ENCODE assay signal across 16 cellular contexts in genomic region chr18:59839931-59840685, GRCh38. TPM values are rescaled to one million over a fixed set of nuclear protein-coding genes. Genes with fewer than 3 reads are reported as not detected.
DNase-seq lines count a peak whose midpoint lies in the region; FAIRE-seq and TF ChIP-seq lines count a peak whose summit lies in the region.
"Had no signal": no experiment of that assay in that cellular context is flagged by ENCODE, and none has a peak within 500 bp of the region (broad histone marks: within the 10 kb centered on the region; RNA-seq: fewer than 3 reads in every experiment).

No MANE protein-coding gene starts in this region.

- H3K36me3 ChIP-seq in KMS-11 (ENCODE audit: insufficient read depth) (no peaks in the 10 kb centered on the region), mammary epithelial cell (ENCODE audit: insufficient read depth, low read length) (no peaks in the 10 kb centered on the region), tibial nerve (no peaks in the 10 kb centered on the region)
- H3K36me3 ChIP-seq: BLaER1 treated with 17β-estradiol and CSF1 and Interleukin-3, amounts not matched to agents 10 nM and 100 nM; gastroesophageal sphincter had no signal

- CTCF ChIA-PET in mammary epithelial cell (lab: Charles Lee; ENCODE audit: low non-redundant PET) = interaction anchor here (0.5 to 0.7 kb wide), 3 partner anchors 21 to 342 kb away, joined by 3 to 6 read pairs (median 6); no protein-coding TSS in a partner anchor

- H3K79me2 ChIP-seq in KMS-11 (ENCODE audit: insufficient read depth, low read depth) (no peaks in the 10 kb centered on the region), mammary epithelial cell (ENCODE audit: insufficient read depth, low read length) (no peaks in the 10 kb centered on the region)

- TF ChIP-seq EP300 in tibial nerve (IDR thresholded peaks at IDR 0.05) = no peak

- peaks cover 13% of the 10 kb centered on the region for H3K4me1 ChIP-seq in KMS-11 (ENCODE audit: low read depth, poor library complexity, severe bottlenecking)
- H3K4me1 ChIP-seq in mammary epithelial cell (ENCODE audit: insufficient read depth, low read length) = peaks cover 8% of the 10 kb centered on the region
- H3K4me1 ChIP-seq in tibial nerve = no peaks in the 10 kb centered on the region
- H3K4me1 ChIP-seq: gastroesophageal sphincter, testis had no signal

- dilution Hi-C loops in mammary epithelial cell (cut with HindIII; ENCODE audit: low sequenced_read_pairs) = no loop called here

- H3K9ac ChIP-seq in KMS-11 = no peak overlapping the region
- H3K9ac ChIP-seq in mammary epithelial cell (ENCODE audit: insufficient read depth, low read length) = no peak overlapping the region
- H3K9ac ChIP-seq: BLaER1 treated with 17β-estradiol and CSF1 and Interleukin-3, amounts not matched to agents 10 nM and 100 nM had no signal

- BruUV-seq in mammary epithelial cell (replicated peaks; lab: Mats Ljungman, UMichigan) = no TSS peak

- H4K20me1 ChIP-seq in KMS-11 (ENCODE audit: insufficient read depth) (no peaks in the 10 kb centered on the region), mammary epithelial cell (ENCODE audit: insufficient read depth, low read length) (no peaks in the 10 kb centered on the region)
- H4K20me1 ChIP-seq: BLaER1 treated with 17β-estradiol and CSF1 and Interleukin-3, amounts not matched to agents 10 nM and 100 nM had no signal

- no peaks in the 10 kb centered on the region for H3K9me3 ChIP-seq in mammary epithelial cell (replicated peaks; ENCODE audit: insufficient read depth, low read length)
- H3K9me3 ChIP-seq in tibial nerve = no peaks in the 10 kb centered on the region
- H3K9me3 ChIP-seq: BLaER1 treated with 17β-estradiol and CSF1 and Interleukin-3, amounts not matched to agents 10 nM and 100 nM; gastroesophageal sphincter; mucosa of descending colon; testis had no signal

- no peak overlapping the region for H3K4me2 ChIP-seq in KMS-11
- H3K4me2 ChIP-seq in mammary epithelial cell (ENCODE audit: insufficient read depth, low read depth, low read length) = no peak overlapping the region
- H3K4me2 ChIP-seq: BLaER1 treated with 17β-estradiol and CSF1 and Interleukin-3, amounts not matched to agents 10 nM and 100 nM had no signal

- 94% methylated on average over 4 of the region's 5 CpGs for WGBS in mammary epithelial cell (ENCODE audit: low coverage, missing lambda C conversion rate)
- 65 to 67% methylated on average over 5 of the region's 5 CpGs for WGBS in tibial nerve, 2 donors

- intact Hi-C loops in mammary epithelial cell (cut with micrococcal nuclease) = loop anchor here (5.0 kb wide), 1 partner anchor 127 kb away; no protein-coding TSS in a partner anchor

- FAIRE-seq in D721Med (lab: Jason Lieb, UNC) = peak; percentile 96
- FAIRE-seq: TTC549 had no signal

- no peak overlapping the region for H2AFZ ChIP-seq in KMS-11 (ENCODE audit: low read depth)
- H2AFZ ChIP-seq in mammary epithelial cell (ENCODE audit: low read depth, low read length) = peak overlapping the region; percentile 39

- TF ChIP-seq POLR2A in tibial nerve (IDR thresholded peaks at IDR 0.05) = no peak

- H3K4me3 ChIP-seq in KMS-11 (IDR thresholded peaks at IDR 0.05; ENCODE audit: insufficient read depth, low read depth, low read length) (no peak overlapping the region), mammary epithelial cell (replicated peaks in 1 of 3; ENCODE audit: insufficient read depth in 1 of 3, low read depth in 2 of 3, low read length in 3 of 3) (no peak overlapping the region), tibial nerve (no peak overlapping the region)
- H3K4me3 ChIP-seq: BLaER1 treated with 17β-estradiol and CSF1 and Interleukin-3, amounts not matched to agents 10 nM and 100 nM; gastroesophageal sphincter; mucosa of descending colon; SK-N-MC; testis had no signal

- TF ChIP-seq CTCF in D721Med (IDR thresholded peaks at IDR 0.05; ENCODE audit: insufficient read depth, missing control alignments) (no peak), KMS-11 (conservative IDR thresholded peaks at IDR 0.05; ENCODE audit: low read depth, low read length) (peak; percentile 38), mammary epithelial cell (conservative IDR thresholded peaks at IDR 0.05 in 1 of 2, IDR thresholded peaks at IDR 0.05 in 1 of 2; ENCODE audit: extremely low read depth in 1 of 2, insufficient read depth in 1 of 2, low read depth in 1 of 2, low read length in 2 of 2) (peak; percentile 2 to 9), tibial nerve (IDR thresholded peaks at IDR 0.05) (no peak)

- in situ Hi-C loops in mammary epithelial cell (cut with MboI; ENCODE audit: low sequenced_read_pairs in 2 of 2) = loop anchor here (10.0 to 25.0 kb wide), 4 partner anchors 65 to 697 kb away; no protein-coding TSS in a partner anchor

- H3K27ac ChIP-seq in KMS-11 = no peak overlapping the region
- H3K27ac ChIP-seq in mammary epithelial cell (ENCODE audit: insufficient read depth, low read depth, low read length) = no peak overlapping the region
- no peak overlapping the region for H3K27ac ChIP-seq in tibial nerve
- H3K27ac ChIP-seq: BLaER1 treated with 17β-estradiol and CSF1 and Interleukin-3, amounts not matched to agents 10 nM and 100 nM; gastroesophageal sphincter; SK-N-MC; testis had no signal

- DNase-seq in D721Med (ENCODE audit: insufficient read length, low spot score) (no peak), mammary epithelial cell (no peak), lung microvascular endothelial cell (ENCODE audit: low read depth in 2 of 2) (peak; percentile 12 to 22), tibial nerve (ENCODE audit: low spot score in 2 of 2) (no peak), NCI-H187 (lab: John Stamatoyannopoulos, UW) (no peak), activated T-cell treated with anti-CD3 and anti-CD28 coated beads for 4 hours (no peak)
- no peak for DNase-seq in stimulated activated CD4-positive, alpha-beta T cell treated with anti-CD3 and anti-CD28 coated beads, Interleukin-12 subunit alpha, Interleukin-12 subunit beta, amount 100 ng/mL, for 4 hours
- DNase-seq: activated CD4-positive, alpha-beta memory T cell treated with anti-CD3 and anti-CD28 coated beads, Interleukin-2, amount 10 ng/mL, durations not matched to agents 7 days and 5 days; effector CD4-positive, alpha-beta T cell; mucosa of descending colon; testis had no signal

- H3K27me3 ChIP-seq in KMS-11 (ENCODE audit: insufficient read depth, low read depth) = no peaks in the 10 kb centered on the region
- no peaks in the 10 kb centered on the region for H3K27me3 ChIP-seq in mammary epithelial cell (ENCODE audit: insufficient read depth, low read length)
- H3K27me3 ChIP-seq in tibial nerve = no peaks in the 10 kb centered on the region
- H3K27me3 ChIP-seq: BLaER1 treated with 17β-estradiol and CSF1 and Interleukin-3, amounts not matched to agents 10 nM and 100 nM; gastroesophageal sphincter; testis had no signal

RNA-seq across cellular contexts. Expression of gene PMAIP1, which starts 59.7 kb away (rescaled TPM):
- total RNA-seq in mammary epithelial cell (10 to 100 TPM; 17.8 to 34.3 TPM), lung microvascular endothelial cell (9.2 and 13.7 TPM in 2 replicates), tibial nerve (under 1 TPM in 2 of 4 donors, not detected in 2; 0.22 to 0.98 TPM)
- 14.4 TPM for polyA plus RNA-seq in mammary epithelial cell
- polyA minus RNA-seq in mammary epithelial cell = 4.2 TPM

Comparison
In these comparisons a context has a peak if more than half of its experiments do, and no peak if none do; other contexts are left out.
1. DNase-seq: peak in lung microvascular endothelial cell (2 of 2); none in D721Med (single experiment), mammary epithelial cell (single experiment), tibial nerve (0 of 2), stimulated activated CD4-positive, alpha-beta T cell treated with anti-CD3 and anti-CD28 coated beads, Interleukin-12 subunit alpha, Interleukin-12 subunit beta, amount 100 ng/mL, for 4 hours (single experiment), NCI-H187 (0 of 2) and activated T-cell treated with anti-CD3 and anti-CD28 coated beads for 4 hours (single experiment).
2. CTCF ChIP-seq: peak in KMS-11 (single experiment) and mammary epithelial cell (2 of 2); none in D721Med (single experiment) and tibial nerve (0 of 5).